9 cellular contexts compared by ENCODE assay signal in genomic region chr4:152348670-152349069, GRCh38.
DNase-seq lines count a peak whose midpoint lies in the region; ATAC-seq and TF ChIP-seq lines count a peak whose summit lies in the region.
"Had no signal": no experiment of that assay in that cellular context is flagged by ENCODE, and none has a peak within 500 bp of the region (broad histone marks: within the 10 kb centered on the region; RNA-seq: fewer than 3 reads in every experiment).

No MANE protein-coding gene starts in this region.

- H3K36me3 ChIP-seq in CD8-positive, alpha-beta T cell (ENCODE audit: insufficient read depth, low read length), result peaks cover 4% of the 10 kb centered on the region
- no peaks in the 10 kb centered on the region for H3K36me3 ChIP-seq in GM23338 (ENCODE audit: insufficient read depth)
- H3K36me3 ChIP-seq in prostate gland, result no peaks in the 10 kb centered on the region
- H3K36me3 ChIP-seq in aorta (ENCODE audit: control insufficient read depth in 1 of 2, insufficient read depth in 2 of 2, low read length in 1 of 2), result peaks cover 0 to 2% of the 10 kb centered on the region in 2 donors
- H3K36me3 ChIP-seq: thoracic aorta had no signal

- H3K9me3 ChIP-seq in CD8-positive, alpha-beta T cell (ENCODE audit: low read length), result no peaks in the 10 kb centered on the region
- no peaks in the 10 kb centered on the region for H3K9me3 ChIP-seq in prostate gland
- H3K9me3 ChIP-seq in aorta (ENCODE audit: control insufficient read depth, low read length), result no peaks in the 10 kb centered on the region
- H3K9me3 ChIP-seq: thoracic aorta had no signal

- DNase-seq in CD8-positive, alpha-beta T cell, result no peak
- DNase-seq in GM23338 (ENCODE audit: low spot score) (peak; percentile 41), medulla oblongata (ENCODE audit: extremely low spot score) (peak; percentile 63), prostate gland (ENCODE audit: low spot score) (no peak), T-helper 9 cell (no peak), aorta (no peak)

- POLR2A ChIA-PET in CD8-positive, alpha-beta T cell (lab: Charles Lee), result interaction anchor here (0.6 to 1.5 kb wide), 3 partner anchors 199 to 410 kb away, joined by 3 read pairs; no protein-coding TSS in a partner anchor

- H3K9me3 Mint-ChIP-seq in CD8-positive, alpha-beta T cell, result no peaks in the 10 kb centered on the region
- H3K9me3 Mint-ChIP-seq in GM23338, result no peaks in the 10 kb centered on the region; the same call in 2 of the 3 replicates

- H2AFZ ChIP-seq in GM23338, result no peak overlapping the region

- no peaks in the 10 kb centered on the region for H3K27me3 ChIP-seq in CD8-positive, alpha-beta T cell (ENCODE audit: insufficient read depth, low read length)
- H3K27me3 ChIP-seq in GM23338 (ENCODE audit: insufficient read depth) (no peaks in the 10 kb centered on the region), prostate gland (replicated peaks; ENCODE audit: insufficient read depth) (no peaks in the 10 kb centered on the region), aorta (ENCODE audit: control insufficient read depth in 1 of 2, insufficient read depth in 2 of 2, low read length in 1 of 2) (no peaks in the 10 kb centered on the region)

- no peak overlapping the region for H3K27ac ChIP-seq in CD8-positive, alpha-beta T cell (ENCODE audit: low read depth, low read length)
- H3K27ac ChIP-seq in GM23338 (ENCODE audit: low read depth) (no peak overlapping the region), VCaP (no peak overlapping the region), prostate gland (no peak overlapping the region), aorta (ENCODE audit: low read depth in 1 of 2, low read length in 2 of 2) (no peak overlapping the region)
- H3K27ac ChIP-seq: thoracic aorta had no signal

- H3K27ac Mint-ChIP-seq in CD8-positive, alpha-beta T cell, result no peak overlapping the region
- no peak overlapping the region for H3K27ac Mint-ChIP-seq in GM23338

- TF ChIP-seq CTCF in CD8-positive, alpha-beta T cell (IDR thresholded peaks at IDR 0.05), result peak; percentile 34
- peak; percentile 36 to 54 for TF ChIP-seq CTCF in GM23338 (conservative IDR thresholded peaks at IDR 0.05; ENCODE audit: low read depth in 2 of 2)
- TF ChIP-seq CTCF in VCaP (conservative IDR thresholded peaks at IDR 0.05), result peak; percentile 60
- TF ChIP-seq CTCF in prostate gland (IDR thresholded peaks at IDR 0.05), result peak in 2 of 4 experiments; percentile 8 to 29

- H3K27me3 Mint-ChIP-seq in CD8-positive, alpha-beta T cell (ENCODE audit: low read depth), result no peaks in the 10 kb centered on the region
- H3K27me3 Mint-ChIP-seq in GM23338 (ENCODE audit: insufficient read depth, low read depth, poor library complexity), result no peaks in the 10 kb centered on the region

- 26% methylated on average over 1 of the region's 1 CpG for WGBS in prostate gland
- WGBS in aorta, 2 donors, result 87% methylated on average over 1 of the region's 1 CpG

- H3K4me3 ChIP-seq in CD8-positive, alpha-beta T cell (ENCODE audit: low read depth, low read length), result no peak overlapping the region
- no peak overlapping the region for H3K4me3 ChIP-seq in GM23338
- no peak overlapping the region for H3K4me3 ChIP-seq in prostate gland
- no peak overlapping the region for H3K4me3 ChIP-seq in aorta (ENCODE audit: low read length in 2 of 2)
- H3K4me3 ChIP-seq: smooth muscle cell, thoracic aorta had no signal

- H3F3A ChIP-seq in GM23338 (replicated peaks; ENCODE audit: low read depth), result no peaks in the 10 kb centered on the region

- H3K4me3 Mint-ChIP-seq in CD8-positive, alpha-beta T cell, result no peak overlapping the region
- no peak overlapping the region for H3K4me3 Mint-ChIP-seq in GM23338

- peaks cover 22% of the 10 kb centered on the region for H3K4me1 Mint-ChIP-seq in CD8-positive, alpha-beta T cell (ENCODE audit: low read depth)
- peaks cover 18% of the 10 kb centered on the region for H3K4me1 Mint-ChIP-seq in GM23338

- H3K9me2 ChIP-seq in GM23338 (ENCODE audit: insufficient read depth), result no peaks in the 10 kb centered on the region

- ATAC-seq in CD8-positive, alpha-beta T cell, result peak; percentile 53
- ATAC-seq in GM23338 (peak; percentile 28; the same call in 2 of the 3 replicates), aorta (ENCODE audit: low FRiP score) (no peak)

- no peak overlapping the region for H3K4me2 ChIP-seq in GM23338
- H3K4me2 ChIP-seq: smooth muscle cell had no signal

- TF ChIP-seq POLR2A in prostate gland (IDR thresholded peaks at IDR 0.05), result no peak

- H3K4me1 ChIP-seq in CD8-positive, alpha-beta T cell (ENCODE audit: insufficient read depth, low read length), result peaks cover 14% of the 10 kb centered on the region
- H3K4me1 ChIP-seq in GM23338 (ENCODE audit: insufficient read depth) (peaks cover 13% of the 10 kb centered on the region; the same call in 1 of the 2 replicates), prostate gland (replicated peaks) (no peaks in the 10 kb centered on the region), aorta (ENCODE audit: control insufficient read depth in 1 of 2, insufficient read depth in 2 of 2, low read length in 2 of 2) (no peaks in the 10 kb centered on the region)

- peaks cover 17% of the 10 kb centered on the region for H3K36me3 Mint-ChIP-seq in CD8-positive, alpha-beta T cell
- H3K36me3 Mint-ChIP-seq in GM23338 (ENCODE audit: low read depth), result peaks cover 5% of the 10 kb centered on the region; the same call in 1 of the 3 replicates

- intact Hi-C loops in CD8-positive, alpha-beta T cell (cut with DNase I, micrococcal nuclease), result loop anchor here (1.0 to 10.0 kb wide), 3 partner anchors 156 to 587 kb away; partner anchors contain the start of gene GATB (in 1 of the 2)
- intact Hi-C loops in prostate gland (cut with DNase I), result no loop called here
- intact Hi-C loops in aorta (cut with DNase I), result no loop called here

- CTCF ChIA-PET in CD8-positive, alpha-beta T cell (lab: Charles Lee), result interaction anchor here (0.6 to 2.2 kb wide), 23 partner anchors 9 to 656 kb away, joined by 3 to 17 read pairs (median 3); no protein-coding TSS in a partner anchor

- no peaks in the 10 kb centered on the region for H4K20me1 ChIP-seq in GM23338 (replicated peaks; ENCODE audit: insufficient read depth)

- no peaks in the 10 kb centered on the region for H3K79me2 ChIP-seq in GM23338 (replicated peaks; ENCODE audit: insufficient read depth)

TF ChIP-seq in GM23338, 12 proteins besides CTCF, POLR2A, EP300 and RAD21 (continues in another document):
- TF ChIP-seq ZNF331 (CRISPR knock-in tag; IDR thresholded peaks at IDR 0.05; ENCODE audit: low read depth) (no peak), EZH2 (IDR thresholded peaks at IDR 0.05; ENCODE audit: low read depth, unreplicated experiment) (no peak), ZNF114 (CRISPR knock-in tag; IDR thresholded peaks at IDR 0.05) (no peak), REST (IDR thresholded peaks at IDR 0.05; ENCODE audit: unreplicated experiment) (no peak)

Comparison
In these comparisons a context has a peak if more than half of its experiments do, and no peak if none do; other contexts are left out.
1. DNase-seq: peak in GM23338 (single experiment) and medulla oblongata (single experiment); none in CD8-positive, alpha-beta T cell (0 of 7), prostate gland (single experiment), T-helper 9 cell (single experiment) and aorta (0 of 2).
2. intact Hi-C loops: an anchor here in CD8-positive, alpha-beta T cell (1.0 to 10.0 kb wide); none called in prostate gland and aorta.